In the genomic region with DNA sequence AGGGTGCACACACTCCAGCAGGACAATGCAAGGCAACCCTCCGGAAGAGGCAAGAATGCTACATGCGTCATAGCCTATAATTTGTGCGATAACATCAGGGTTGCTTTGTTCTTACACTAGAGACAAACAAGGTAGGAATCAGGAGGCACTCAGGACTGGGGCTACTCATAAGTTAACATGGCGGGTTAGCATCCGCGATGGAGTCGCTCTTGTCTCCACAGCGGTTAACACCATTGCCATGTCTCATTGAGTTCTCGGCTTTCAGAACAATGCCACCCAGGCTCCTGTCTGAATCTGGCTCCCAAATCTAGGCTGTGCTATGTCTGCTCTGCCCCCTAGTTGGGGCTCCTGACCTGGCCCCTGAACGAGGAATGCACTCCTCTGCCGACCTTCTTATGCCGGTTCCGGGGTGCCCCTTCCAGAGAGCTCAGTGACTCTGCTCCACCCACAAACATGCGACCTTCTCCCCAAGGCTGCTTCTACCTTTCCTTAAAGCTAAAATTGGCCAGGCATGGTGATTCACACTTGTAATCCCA, we compare ENCODE assay signal across 1 cellular context.
TF ChIP-seq lines count a peak whose summit lies in the region.

No MANE protein-coding gene starts in this region.

TF ChIP-seq in GM23338, 12 proteins besides CTCF, POLR2A, EP300 and RAD21 (continued from another document):
- TF ChIP-seq, protein P1, sequence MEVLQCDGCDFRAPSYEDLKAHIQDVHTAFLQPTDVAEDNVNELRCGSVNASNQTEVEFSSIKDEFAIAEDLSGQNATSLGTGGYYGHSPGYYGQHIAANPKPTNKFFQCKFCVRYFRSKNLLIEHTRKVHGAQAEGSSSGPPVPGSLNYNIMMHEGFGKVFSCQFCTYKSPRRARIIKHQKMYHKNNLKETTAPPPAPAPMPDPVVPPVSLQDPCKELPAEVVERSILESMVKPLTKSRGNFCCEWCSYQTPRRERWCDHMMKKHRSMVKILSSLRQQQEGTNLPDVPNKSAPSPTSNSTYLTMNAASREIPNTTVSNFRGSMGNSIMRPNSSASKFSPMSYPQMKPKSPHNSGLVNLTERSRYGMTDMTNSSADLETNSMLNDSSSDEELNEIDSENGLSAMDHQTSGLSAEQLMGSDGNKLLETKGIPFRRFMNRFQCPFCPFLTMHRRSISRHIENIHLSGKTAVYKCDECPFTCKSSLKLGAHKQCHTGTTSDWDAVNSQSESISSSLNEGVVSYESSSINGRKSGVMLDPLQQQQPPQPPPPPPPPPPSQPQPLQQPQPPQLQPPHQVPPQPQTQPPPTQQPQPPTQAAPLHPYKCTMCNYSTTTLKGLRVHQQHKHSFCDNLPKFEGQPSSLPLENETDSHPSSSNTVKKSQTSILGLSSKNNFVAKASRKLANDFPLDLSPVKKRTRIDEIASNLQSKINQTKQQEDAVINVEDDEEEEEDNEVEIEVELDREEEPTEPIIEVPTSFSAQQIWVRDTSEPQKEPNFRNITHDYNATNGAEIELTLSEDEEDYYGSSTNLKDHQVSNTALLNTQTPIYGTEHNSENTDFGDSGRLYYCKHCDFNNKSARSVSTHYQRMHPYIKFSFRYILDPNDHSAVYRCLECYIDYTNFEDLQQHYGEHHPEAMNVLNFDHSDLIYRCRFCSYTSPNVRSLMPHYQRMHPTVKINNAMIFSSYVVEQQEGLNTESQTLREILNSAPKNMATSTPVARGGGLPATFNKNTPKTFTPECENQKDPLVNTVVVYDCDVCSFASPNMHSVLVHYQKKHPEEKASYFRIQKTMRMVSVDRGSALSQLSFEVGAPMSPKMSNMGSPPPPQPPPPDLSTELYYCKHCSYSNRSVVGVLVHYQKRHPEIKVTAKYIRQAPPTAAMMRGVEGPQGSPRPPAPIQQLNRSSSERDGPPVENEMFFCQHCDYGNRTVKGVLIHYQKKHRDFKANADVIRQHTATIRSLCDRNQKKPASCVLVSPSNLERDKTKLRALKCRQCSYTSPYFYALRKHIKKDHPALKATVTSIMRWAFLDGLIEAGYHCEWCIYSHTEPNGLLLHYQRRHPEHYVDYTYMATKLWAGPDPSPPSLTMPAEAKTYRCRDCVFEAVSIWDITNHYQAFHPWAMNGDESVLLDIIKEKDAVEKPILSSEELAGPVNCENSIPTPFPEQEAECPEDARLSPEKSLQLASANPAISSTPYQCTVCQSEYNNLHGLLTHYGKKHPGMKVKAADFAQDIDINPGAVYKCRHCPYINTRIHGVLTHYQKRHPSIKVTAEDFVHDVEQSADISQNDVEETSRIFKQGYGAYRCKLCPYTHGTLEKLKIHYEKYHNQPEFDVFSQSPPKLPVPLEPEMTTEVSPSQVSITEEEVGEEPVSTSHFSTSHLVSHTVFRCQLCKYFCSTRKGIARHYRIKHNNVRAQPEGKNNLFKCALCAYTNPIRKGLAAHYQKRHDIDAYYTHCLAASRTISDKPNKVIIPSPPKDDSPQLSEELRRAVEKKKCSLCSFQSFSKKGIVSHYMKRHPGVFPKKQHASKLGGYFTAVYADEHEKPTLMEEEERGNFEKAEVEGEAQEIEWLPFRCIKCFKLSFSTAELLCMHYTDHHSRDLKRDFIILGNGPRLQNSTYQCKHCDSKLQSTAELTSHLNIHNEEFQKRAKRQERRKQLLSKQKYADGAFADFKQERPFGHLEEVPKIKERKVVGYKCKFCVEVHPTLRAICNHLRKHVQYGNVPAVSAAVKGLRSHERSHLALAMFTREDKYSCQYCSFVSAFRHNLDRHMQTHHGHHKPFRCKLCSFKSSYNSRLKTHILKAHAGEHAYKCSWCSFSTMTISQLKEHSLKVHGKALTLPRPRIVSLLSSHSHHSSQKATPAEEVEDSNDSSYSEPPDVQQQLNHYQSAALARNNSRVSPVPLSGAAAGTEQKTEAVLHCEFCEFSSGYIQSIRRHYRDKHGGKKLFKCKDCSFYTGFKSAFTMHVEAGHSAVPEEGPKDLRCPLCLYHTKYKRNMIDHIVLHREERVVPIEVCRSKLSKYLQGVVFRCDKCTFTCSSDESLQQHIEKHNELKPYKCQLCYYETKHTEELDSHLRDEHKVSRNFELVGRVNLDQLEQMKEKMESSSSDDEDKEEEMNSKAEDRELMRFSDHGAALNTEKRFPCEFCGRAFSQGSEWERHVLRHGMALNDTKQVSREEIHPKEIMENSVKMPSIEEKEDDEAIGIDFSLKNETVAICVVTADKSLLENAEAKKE (CRISPR knock-in tag; IDR thresholded peaks at IDR 0.05), result no peak
- TF ChIP-seq, protein P2, sequence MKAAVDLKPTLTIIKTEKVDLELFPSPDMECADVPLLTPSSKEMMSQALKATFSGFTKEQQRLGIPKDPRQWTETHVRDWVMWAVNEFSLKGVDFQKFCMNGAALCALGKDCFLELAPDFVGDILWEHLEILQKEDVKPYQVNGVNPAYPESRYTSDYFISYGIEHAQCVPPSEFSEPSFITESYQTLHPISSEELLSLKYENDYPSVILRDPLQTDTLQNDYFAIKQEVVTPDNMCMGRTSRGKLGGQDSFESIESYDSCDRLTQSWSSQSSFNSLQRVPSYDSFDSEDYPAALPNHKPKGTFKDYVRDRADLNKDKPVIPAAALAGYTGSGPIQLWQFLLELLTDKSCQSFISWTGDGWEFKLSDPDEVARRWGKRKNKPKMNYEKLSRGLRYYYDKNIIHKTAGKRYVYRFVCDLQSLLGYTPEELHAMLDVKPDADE (IDR thresholded peaks at IDR 0.05), result no peak
- no peak for TF ChIP-seq EZH2phosphoT487 (IDR thresholded peaks at IDR 0.05; ENCODE audit: unreplicated experiment)
- TF ChIP-seq CREB1 (CRISPR knock-in tag; IDR thresholded peaks at IDR 0.05; ENCODE audit: low read depth), result no peak
- no peak for TF ChIP-seq STAT1 (IDR thresholded peaks at IDR 0.05; ENCODE audit: unreplicated experiment)
